In the genomic region with DNA sequence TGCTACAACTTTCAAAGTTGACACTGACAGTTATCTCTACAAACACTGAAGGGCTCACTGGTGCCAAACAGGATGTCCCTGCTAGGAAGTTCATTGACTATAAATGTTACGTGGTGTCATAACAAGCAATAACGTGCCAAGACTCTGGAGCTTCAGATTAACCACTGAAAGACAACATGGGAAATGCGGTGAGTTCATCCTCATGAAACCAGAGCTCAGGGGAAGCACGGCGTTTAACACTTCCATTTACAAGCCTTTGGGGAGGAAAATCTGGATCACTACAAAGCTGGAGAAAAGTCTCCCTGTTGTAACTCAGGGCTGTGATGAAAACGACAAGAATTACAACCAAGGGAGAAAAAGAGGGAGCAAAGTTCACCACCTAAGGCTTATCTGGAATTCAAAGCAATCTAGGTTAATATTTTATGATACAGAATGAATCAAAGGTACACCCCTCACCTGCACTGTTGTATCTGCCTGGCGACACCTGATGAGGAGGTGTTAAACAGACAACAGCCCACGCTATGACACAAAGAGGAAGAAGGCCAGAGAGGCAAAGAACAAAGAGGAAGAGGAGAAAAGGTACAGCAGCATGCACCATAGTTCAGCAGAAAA, we compare ENCODE assay signal across 8 cellular contexts. TPM values are rescaled to one million over a fixed set of nuclear protein-coding genes. Genes with fewer than 3 reads are reported as not detected.
DNase-seq lines count a peak whose midpoint lies in the region; ATAC-seq and TF ChIP-seq lines count a peak whose summit lies in the region.

No MANE protein-coding gene starts in this region.

- H3K9me3 ChIP-seq in endocrine pancreas (ENCODE audit: control insufficient read depth, low read length): no peaks in the 10 kb centered on the region
- H3K9me3 ChIP-seq in skeletal muscle tissue (ENCODE audit: control insufficient read depth in 3 of 3, low read length in 3 of 3): no peaks in the 10 kb centered on the region

- peaks cover 28% of the 10 kb centered on the region for H3K4me1 ChIP-seq in endocrine pancreas (ENCODE audit: control insufficient read depth, insufficient read depth, low read length)
- peaks cover 26 to 34% (median 31%) of the 10 kb centered on the region in 3 donors for H3K4me1 ChIP-seq in skeletal muscle tissue (ENCODE audit: control insufficient read depth in 3 of 3, insufficient read depth in 3 of 3, low read length in 3 of 3)

- H3K27me3 Mint-ChIP-seq in chondrocyte (ENCODE audit: low read depth) (no peaks in the 10 kb centered on the region), HFFc6 (ENCODE audit: insufficient read depth) (no peaks in the 10 kb centered on the region)

- H3K4me3 Mint-ChIP-seq in chondrocyte (ENCODE audit: unreplicated experiment) (no peak overlapping the region), HFFc6 (no peak overlapping the region)

- H3K27ac Mint-ChIP-seq in chondrocyte (ENCODE audit: unreplicated experiment): no peak overlapping the region
- H3K27ac Mint-ChIP-seq in HFFc6: no peak overlapping the region

- H3K36me3 Mint-ChIP-seq in chondrocyte (ENCODE audit: low read depth) (no peaks in the 10 kb centered on the region), HFFc6 (ENCODE audit: low read depth) (no peaks in the 10 kb centered on the region)

- TF ChIP-seq CTCF in chondrocyte (IDR thresholded peaks at IDR 0.05): no peak
- TF ChIP-seq CTCF in HFFc6 (IDR thresholded peaks at IDR 0.05): no peak

- peak overlapping the region; percentile 77 for H3K27ac ChIP-seq in skeletal muscle tissue (ENCODE audit: low read depth, low read length)

- H3K27me3 ChIP-seq in endocrine pancreas (ENCODE audit: control insufficient read depth, insufficient read depth, low read length) (no peaks in the 10 kb centered on the region), skeletal muscle tissue (ENCODE audit: control insufficient read depth in 3 of 3, insufficient read depth in 3 of 3, low read length in 3 of 3) (no peaks in the 10 kb centered on the region)

- H3K9me3 Mint-ChIP-seq in chondrocyte (ENCODE audit: low read depth) (no peaks in the 10 kb centered on the region), HFFc6 (no peaks in the 10 kb centered on the region)

- H3K4me3 ChIP-seq in endocrine pancreas (ENCODE audit: control insufficient read depth, insufficient read depth, low read length): peak overlapping the region; percentile 19
- peak overlapping the region in 1 of 3 donors; percentile 15 for H3K4me3 ChIP-seq in skeletal muscle tissue (ENCODE audit: low read length in 3 of 3)

- H3K36me3 ChIP-seq in endocrine pancreas (ENCODE audit: control insufficient read depth, insufficient read depth, low read length) (no peaks in the 10 kb centered on the region), skeletal muscle tissue (ENCODE audit: control insufficient read depth in 3 of 3, insufficient read depth in 3 of 3, low read length in 3 of 3) (peaks cover 0 to 3% (median 2%) of the 10 kb centered on the region in 3 donors)

- H3K9ac ChIP-seq in endocrine pancreas (ENCODE audit: control insufficient read depth, insufficient read depth, low read length) (peak overlapping the region; percentile 22), skeletal muscle tissue (ENCODE audit: low read depth in 1 of 3, low read length in 3 of 3) (peak overlapping the region in 2 of 3 donors; percentile 28 to 46)

- H3K4me1 Mint-ChIP-seq in chondrocyte (ENCODE audit: low read depth): peaks cover 4% of the 10 kb centered on the region
- no peaks in the 10 kb centered on the region; the same call in 1 of the 2 replicates for H3K4me1 Mint-ChIP-seq in HFFc6 (ENCODE audit: low read depth)

- peak; percentile 61 for DNase-seq in AG08395 (ENCODE audit: low spot score)
- peak; percentile 37 for DNase-seq in NCI-H345 treated with DMSO at 0.1 percent for 48 hours (lab: John Stamatoyannopoulos, UW; ENCODE audit: unreplicated experiment)
- DNase-seq in chondrocyte (ENCODE audit: low spot score): no peak
- no peak for DNase-seq in NCI-H2227 (lab: John Stamatoyannopoulos, UW; ENCODE audit: unreplicated experiment)
- no peak for DNase-seq in HFFc6

- ATAC-seq in GM19351 (IDR thresholded peaks at IDR 0.05; ENCODE audit: unreplicated experiment): peak; percentile 39

RNA-seq across cellular contexts. Expression of gene SHQ1, which starts 27.0 kb away (rescaled TPM):
- 21.4 TPM for total RNA-seq in skeletal muscle tissue
- 14.8 to 27.5 TPM (median 16.5 TPM) in 3 replicates for total RNA-seq in chondrocyte
- 10 to 100 TPM; 18.4 to 21.1 (median 20.2) TPM for total RNA-seq in HFFc6 (2021; fragmentation: NEBNext Ultra II Directional; extraction: Animal tissue kit (Norgen Biotek cat#: 25700))

Comparison
In these comparisons a context has a peak if more than half of its experiments do, and no peak if none do; other contexts are left out.
1. DNase-seq: peak in AG08395 (single experiment) and NCI-H345 treated with DMSO at 0.1 percent for 48 hours (single experiment); none in chondrocyte (single experiment), NCI-H2227 (single experiment) and HFFc6 (single experiment).